ENCODE assay signal across 1 cellular context in the genomic region with DNA sequence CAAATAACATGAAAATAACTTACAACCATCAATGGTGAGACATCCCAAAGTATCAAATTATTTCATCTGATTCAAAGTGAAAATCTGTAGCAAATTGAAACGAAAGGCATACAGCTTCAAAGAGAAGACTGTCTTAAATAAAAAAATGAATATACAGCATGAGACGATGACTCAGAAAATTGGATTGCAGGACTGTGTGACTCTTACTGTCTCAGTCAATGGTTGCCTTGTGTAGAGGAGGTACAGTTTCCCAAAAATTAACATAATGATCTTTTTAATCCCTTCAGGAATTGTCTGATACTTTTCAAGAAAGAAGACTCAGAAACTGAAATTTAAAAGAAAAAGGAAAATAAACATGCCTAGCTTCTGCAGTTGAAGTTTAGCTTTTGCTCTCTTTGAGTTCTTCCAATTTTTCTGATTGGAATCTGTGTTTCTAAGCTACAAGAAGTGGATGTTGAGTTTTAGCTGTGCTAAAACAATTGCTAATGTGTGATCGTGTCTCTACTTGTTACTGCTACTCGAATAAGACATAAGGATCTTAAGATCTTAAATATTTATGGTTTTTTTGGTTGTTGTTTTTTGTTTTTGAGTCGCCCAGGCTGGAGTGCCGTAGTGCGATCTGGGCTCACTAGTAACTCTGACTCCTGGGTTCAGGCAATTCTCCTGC.
TF ChIP-seq lines count a peak whose summit lies in the region.

No MANE protein-coding gene starts in this region.

TF ChIP-seq in IMR-90, 13 proteins besides CTCF, POLR2A, EP300 and RAD21:
- no peak for TF ChIP-seq RCOR1 (IDR thresholded peaks at IDR 0.05; ENCODE audit: insufficient replicate concordance, low read length)
